In the genomic region with DNA sequence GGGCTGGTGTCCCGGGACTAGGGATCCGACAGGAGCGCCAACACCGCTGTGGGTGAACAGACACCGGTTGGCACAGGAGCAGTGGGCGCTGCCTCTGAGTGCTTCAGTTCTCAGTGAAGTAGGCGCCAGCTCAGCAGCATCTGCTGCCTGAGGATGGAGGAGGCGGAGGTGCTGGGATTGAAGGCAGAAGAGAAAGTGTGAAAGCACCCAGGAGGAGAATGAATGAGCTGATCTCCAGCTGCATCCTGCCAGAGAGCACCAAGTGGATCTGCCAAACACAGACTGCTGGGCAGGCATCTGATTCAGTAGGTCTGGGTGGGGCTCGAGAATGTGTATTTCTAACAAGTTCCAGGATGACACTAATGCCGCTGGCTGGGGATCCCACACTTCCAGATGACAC, we compare ENCODE assay signal across 8 cellular contexts.
DNase-seq lines count a peak whose midpoint lies in the region; ATAC-seq and TF ChIP-seq lines count a peak whose summit lies in the region.

No MANE protein-coding gene starts in this region.

- 31 to 37% methylated on average over 10 of the region's 10 CpGs for WGBS in lower leg skin, 2 donors

- DNase-seq in A172 (ENCODE audit: low spot score) (peak; percentile 38), DMS53 (lab: John Stamatoyannopoulos, UW) (peak; percentile 75), NCI-H510A (lab: John Stamatoyannopoulos, UW) (peak; percentile 58), fibroblast of mammary gland (ENCODE audit: low read depth) (peak; percentile 41), NOMO-1 treated with dmso at 0.1 percent for 144 hours (lab: John Stamatoyannopoulos, UW; ENCODE audit: unreplicated experiment) (no peak), lower leg skin (ENCODE audit: low spot score in 2 of 2) (no peak)

- TF ChIP-seq CTCF in fibroblast of mammary gland (conservative IDR thresholded peaks at IDR 0.05; ENCODE audit: control insufficient read depth, insufficient read depth, low read depth, low read length): no peak
- no peak for TF ChIP-seq CTCF in lower leg skin (IDR thresholded peaks at IDR 0.05)

- H3K4me3 ChIP-seq in fibroblast of mammary gland (ENCODE audit: control insufficient read depth, low read depth, low read length): no peak overlapping the region
- H3K4me3 ChIP-seq in lower leg skin (ENCODE audit: low read depth, poor library complexity, severe bottlenecking): no peak overlapping the region

- ATAC-seq in GM19324 (IDR thresholded peaks at IDR 0.05; ENCODE audit: low FRiP score, unreplicated experiment): no peak
- no peak for ATAC-seq in GM21367 (IDR thresholded peaks at IDR 0.05; ENCODE audit: unreplicated experiment)

- no peak for TF ChIP-seq POLR2A in lower leg skin (IDR thresholded peaks at IDR 0.05)

- intact Hi-C loops in lower leg skin (cut with DNase I; ENCODE audit: low total_unique reads): no loop called here

Comparison
In these comparisons a context has a peak if more than half of its experiments do, and no peak if none do; other contexts are left out.
1. DNase-seq: peak in A172 (single experiment), DMS53 (single experiment), NCI-H510A (single experiment) and fibroblast of mammary gland (single experiment); none in NOMO-1 treated with dmso at 0.1 percent for 144 hours (single experiment) and lower leg skin (0 of 2).